Comparison of ENCODE assay signal across 1 cellular context in genomic region chrX:55014897-55015299, GRCh38.
TF ChIP-seq lines count a peak whose summit lies in the region.

No MANE protein-coding gene starts in this region.

TF ChIP-seq in K562, 482 proteins besides CTCF, POLR2A, EP300 and RAD21 (continued from another document and continues in another):
- TF ChIP-seq CTBP1 (IDR thresholded peaks at IDR 0.05; ENCODE audit: borderline replicate concordance) (0 out of 2 replicates have a peak, but pooled peaks have one; percentile 52), LEF1 (IDR thresholded peaks at IDR 0.05) (peak; percentile 91), SNRNP70 (optimal IDR thresholded peaks at IDR 0.05; ENCODE audit: low read depth, low read length) (no peak), ZNF644 (tag; IDR thresholded peaks at IDR 0.05; ENCODE audit: low read depth) (peak; percentile 95), ZNF589 (CRISPR knock-in tag; IDR thresholded peaks at IDR 0.05; ENCODE audit: low read depth) (peak; percentile 87), SNIP1 (IDR thresholded peaks at IDR 0.05; ENCODE audit: low read depth) (no peak), CUX1 (CRISPR knock-in tag; IDR thresholded peaks at IDR 0.05) (no peak), PYGO2 (tag; IDR thresholded peaks at IDR 0.05) (no peak), ZNF764 (CRISPR knock-in tag; IDR thresholded peaks at IDR 0.05; ENCODE audit: low read depth) (no peak), E4F1 (CRISPR knock-in tag; IDR thresholded peaks at IDR 0.05; ENCODE audit: borderline replicate concordance) (no peak), FIP1L1 (IDR thresholded peaks at IDR 0.05; ENCODE audit: low read depth, low read length, poor library complexity, severe bottlenecking) (no peak), CBFA2T2 (conservative IDR thresholded peaks at IDR 0.05) (peak; percentile 99), SLC30A9 (CRISPR knock-in tag; IDR thresholded peaks at IDR 0.05) (no peak), ZFX (CRISPR knock-in tag; IDR thresholded peaks at IDR 0.05) (peak; percentile 52; the same call in 1 of the 2 replicates), MECOM (CRISPR knock-in tag; IDR thresholded peaks at IDR 0.05) (peak; percentile 90), MAX (CRISPR knock-in tag; IDR thresholded peaks at IDR 0.05) (no peak), GATA2 (CRISPR knock-in tag; IDR thresholded peaks at IDR 0.05) (peak; percentile 89), CBX2 (IDR thresholded peaks at IDR 0.05; ENCODE audit: insufficient read depth, low read length, poor library complexity, severe bottlenecking) (no peak), ZNF197 (CRISPR knock-in tag; IDR thresholded peaks at IDR 0.05; ENCODE audit: low read depth) (peak; percentile 94; the same call in 1 of the 2 replicates), KDM1A (IDR thresholded peaks at IDR 0.05) (peak; percentile 78 to 80), CCNT2 (IDR thresholded peaks at IDR 0.05; ENCODE audit: borderline replicate concordance, extremely low read depth, insufficient read length, low read depth, low read length) (peak; percentile 98), TFAP4 (CRISPR knock-in tag; IDR thresholded peaks at IDR 0.05; ENCODE audit: borderline replicate concordance) (peak; percentile 78), DEAF1 (CRISPR knock-in tag; IDR thresholded peaks at IDR 0.05) (no peak), ZNF395 (CRISPR knock-in tag; IDR thresholded peaks at IDR 0.05) (peak; percentile 76; the same call in 1 of the 2 replicates), HDAC2 (IDR thresholded peaks at IDR 0.05) (peak; percentile 75), SAFB2 (IDR thresholded peaks at IDR 0.05; ENCODE audit: borderline replicate concordance, low read depth, low read length, severe bottlenecking) (no peak), SIX5 (IDR thresholded peaks at IDR 0.05; ENCODE audit: borderline replicate concordance in 1 of 2, insufficient read depth in 1 of 2, low read depth in 1 of 2, low read length in 2 of 2) (no peak)
- TF ChIP-seq, protein P1, sequence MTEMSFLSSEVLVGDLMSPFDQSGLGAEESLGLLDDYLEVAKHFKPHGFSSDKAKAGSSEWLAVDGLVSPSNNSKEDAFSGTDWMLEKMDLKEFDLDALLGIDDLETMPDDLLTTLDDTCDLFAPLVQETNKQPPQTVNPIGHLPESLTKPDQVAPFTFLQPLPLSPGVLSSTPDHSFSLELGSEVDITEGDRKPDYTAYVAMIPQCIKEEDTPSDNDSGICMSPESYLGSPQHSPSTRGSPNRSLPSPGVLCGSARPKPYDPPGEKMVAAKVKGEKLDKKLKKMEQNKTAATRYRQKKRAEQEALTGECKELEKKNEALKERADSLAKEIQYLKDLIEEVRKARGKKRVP (CRISPR knock-in tag; IDR thresholded peaks at IDR 0.05) = no peak
- TF ChIP-seq, protein P2, sequence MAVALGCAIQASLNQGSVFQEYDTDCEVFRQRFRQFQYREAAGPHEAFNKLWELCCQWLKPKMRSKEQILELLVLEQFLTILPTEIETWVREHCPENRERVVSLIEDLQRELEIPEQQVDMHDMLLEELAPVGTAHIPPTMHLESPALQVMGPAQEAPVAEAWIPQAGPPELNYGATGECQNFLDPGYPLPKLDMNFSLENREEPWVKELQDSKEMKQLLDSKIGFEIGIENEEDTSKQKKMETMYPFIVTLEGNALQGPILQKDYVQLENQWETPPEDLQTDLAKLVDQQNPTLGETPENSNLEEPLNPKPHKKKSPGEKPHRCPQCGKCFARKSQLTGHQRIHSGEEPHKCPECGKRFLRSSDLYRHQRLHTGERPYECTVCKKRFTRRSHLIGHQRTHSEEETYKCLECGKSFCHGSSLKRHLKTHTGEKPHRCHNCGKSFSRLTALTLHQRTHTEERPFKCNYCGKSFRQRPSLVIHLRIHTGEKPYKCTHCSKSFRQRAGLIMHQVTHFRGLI (CRISPR knock-in tag; IDR thresholded peaks at IDR 0.05) = peak; percentile 39; the same call in 1 of the 2 replicates
- TF ChIP-seq, protein P3, sequence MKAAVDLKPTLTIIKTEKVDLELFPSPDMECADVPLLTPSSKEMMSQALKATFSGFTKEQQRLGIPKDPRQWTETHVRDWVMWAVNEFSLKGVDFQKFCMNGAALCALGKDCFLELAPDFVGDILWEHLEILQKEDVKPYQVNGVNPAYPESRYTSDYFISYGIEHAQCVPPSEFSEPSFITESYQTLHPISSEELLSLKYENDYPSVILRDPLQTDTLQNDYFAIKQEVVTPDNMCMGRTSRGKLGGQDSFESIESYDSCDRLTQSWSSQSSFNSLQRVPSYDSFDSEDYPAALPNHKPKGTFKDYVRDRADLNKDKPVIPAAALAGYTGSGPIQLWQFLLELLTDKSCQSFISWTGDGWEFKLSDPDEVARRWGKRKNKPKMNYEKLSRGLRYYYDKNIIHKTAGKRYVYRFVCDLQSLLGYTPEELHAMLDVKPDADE (conservative IDR thresholded peaks at IDR 0.05; ENCODE audit: control insufficient read depth, low read depth, low read length) = peak; percentile 57; the same call in 1 of the 2 replicates
- TF ChIP-seq, protein P4, sequence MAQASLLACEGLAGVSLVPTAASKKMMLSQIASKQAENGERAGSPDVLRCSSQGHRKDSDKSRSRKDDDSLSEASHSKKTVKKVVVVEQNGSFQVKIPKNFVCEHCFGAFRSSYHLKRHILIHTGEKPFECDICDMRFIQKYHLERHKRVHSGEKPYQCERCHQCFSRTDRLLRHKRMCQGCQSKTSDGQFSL (CRISPR knock-in tag; IDR thresholded peaks at IDR 0.05) = no peak
- TF ChIP-seq, protein P4 (tag; IDR thresholded peaks at IDR 0.05) = peak in 1 of 2 experiments; percentile 53; a peak in 1 of 4 replicates
